In the genomic region with DNA sequence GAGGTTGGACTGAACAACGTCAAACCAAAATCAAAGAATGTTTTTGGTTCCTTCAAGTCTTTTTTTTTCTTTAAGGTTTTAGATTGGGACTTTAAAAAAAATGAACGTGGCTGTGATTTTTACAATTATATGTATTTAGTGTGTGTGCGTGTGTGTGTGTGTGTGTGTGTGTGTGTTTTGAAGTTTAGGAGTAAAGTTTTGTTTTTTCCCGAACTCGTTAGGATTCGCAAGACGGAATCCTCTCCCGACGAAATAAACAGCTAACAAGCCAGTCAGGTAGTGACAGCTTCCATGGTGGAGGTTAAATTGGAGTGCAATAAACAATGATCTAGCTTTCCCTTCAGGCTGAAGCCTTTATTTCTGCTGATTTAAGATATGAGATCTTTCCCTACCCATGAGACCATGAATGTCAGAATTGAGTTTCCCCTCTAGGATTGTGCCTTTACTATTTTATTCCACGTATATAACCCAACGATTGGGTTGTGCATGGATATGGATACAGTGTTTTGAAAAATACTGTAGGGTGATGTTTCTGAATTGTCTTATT, we compare ENCODE assay signal across 9 cellular contexts. TPM values are rescaled to one million over a fixed set of nuclear protein-coding genes. Genes with fewer than 3 reads are reported as not detected.
DNase-seq lines count a peak whose midpoint lies in the region; ATAC-seq, FAIRE-seq and TF ChIP-seq lines count a peak whose summit lies in the region.
"Had no signal": no experiment of that assay in that cellular context is flagged by ENCODE, and none has a peak within 500 bp of the region (broad histone marks: within the 10 kb centered on the region; RNA-seq: fewer than 3 reads in every experiment).

No MANE protein-coding gene starts in this region.

- H3K4me3 ChIP-seq in GM06990 (replicated peaks; ENCODE audit: low read depth, low read length) (peak overlapping the region; percentile 94), NT2/D1 (ENCODE audit: insufficient read length, low read depth) (peak overlapping the region; percentile 78), dorsolateral prefrontal cortex (peak overlapping the region; percentile 46 to 93 (median 85))

- TF ChIP-seq CTCF in GM06990 (IDR thresholded peaks at IDR 0.05; ENCODE audit: insufficient read depth, low read length, poor library complexity, severe bottlenecking) (no peak), dorsolateral prefrontal cortex (IDR thresholded peaks at IDR 0.05 in 54 of 56, conservative IDR thresholded peaks at IDR 0.05 in 2 of 56; ENCODE audit: low read depth in 1 of 56, partially characterized antibody in 56 of 56) (no peak), natural killer cell (IDR thresholded peaks at IDR 0.05) (no peak)

- FAIRE-seq in GM19239 (lab: Jason Lieb, UNC), result no peak
- FAIRE-seq: TTC549 had no signal

- H3K4me1 Mint-ChIP-seq in natural killer cell, result peaks cover 19 to 20% of the 10 kb centered on the region in 2 donors

- H3K36me3 ChIP-seq in GM06990 (ENCODE audit: control insufficient read depth, insufficient read depth, low read length) (no peaks in the 10 kb centered on the region), NT2/D1 (ENCODE audit: insufficient read depth, insufficient read length, low read length) (peaks cover 16% of the 10 kb centered on the region)

- no peaks in the 10 kb centered on the region for H3K36me3 Mint-ChIP-seq in natural killer cell

- ATAC-seq in natural killer cell (no peak), HG03469 (IDR thresholded peaks at IDR 0.05; ENCODE audit: unreplicated experiment) (no peak), HG03159 (IDR thresholded peaks at IDR 0.05; ENCODE audit: unreplicated experiment) (no peak)

- no peaks in the 10 kb centered on the region for H3K9me3 Mint-ChIP-seq in natural killer cell

- peak overlapping the region; percentile 87 for H3K9ac ChIP-seq in NT2/D1 (ENCODE audit: insufficient read length, low read depth)

- intact Hi-C loops in dorsolateral prefrontal cortex (cut with DNase I) (loop anchor here (2.0 to 10.0 kb wide), 6 partner anchors 41 to 229 kb away; a partner anchor contains a TSS), natural killer cell (cut with micrococcal nuclease) (loop anchor here (2.0 to 5.0 kb wide), 2 partner anchors 155 to 229 kb away; a partner anchor contains a TSS)

- peaks cover 3% of the 10 kb centered on the region for H3K4me1 ChIP-seq in NT2/D1 (ENCODE audit: insufficient read depth, insufficient read length)

- H3K27me3 Mint-ChIP-seq in natural killer cell (ENCODE audit: low read depth in 2 of 2), result no peaks in the 10 kb centered on the region

- H3K27ac ChIP-seq in dorsolateral prefrontal cortex, result peak overlapping the region in 57 of 59 donors; percentile 16 to 93 (median 86)

- H3K27me3 ChIP-seq in GM06990 (replicated peaks; ENCODE audit: control insufficient read depth, insufficient read depth, low read length), result no peaks in the 10 kb centered on the region
- no peaks in the 10 kb centered on the region for H3K27me3 ChIP-seq in NT2/D1 (ENCODE audit: insufficient read depth, insufficient read length)
- no peaks in the 10 kb centered on the region for H3K27me3 ChIP-seq in dorsolateral prefrontal cortex

- H3K9me3 ChIP-seq in NT2/D1 (ENCODE audit: insufficient read depth, low read length), result no peaks in the 10 kb centered on the region

- peak overlapping the region; percentile 63 to 69 for H3K27ac Mint-ChIP-seq in natural killer cell

- DNase-seq in GM06990 (ENCODE audit: extremely low read depth, insufficient read length), result no peak
- DNase-seq in NT2/D1 (ENCODE audit: low read depth, low spot score), result peak; percentile 2
- no peak for DNase-seq in dorsolateral prefrontal cortex
- DNase-seq in natural killer cell, result no peak
- no peak for DNase-seq in GM19239 (ENCODE audit: insufficient read length, low spot score)
- DNase-seq in NCI-H446 (lab: John Stamatoyannopoulos, UW), result no peak

- peak overlapping the region; percentile 91 for H3K4me3 Mint-ChIP-seq in natural killer cell

RNA-seq across cellular contexts. Expression of a gene that starts 1.2 kb away (rescaled TPM):
- total RNA-seq in dorsolateral prefrontal cortex (10 to 100 TPM; 12.9 to 46.2 (median 27.1) TPM), natural killer cell (1 to 10 TPM; 5.4 to 6.1 (median 5.5) TPM)
